Comparison of ENCODE assay signal across 12 cellular contexts in the genomic region with DNA sequence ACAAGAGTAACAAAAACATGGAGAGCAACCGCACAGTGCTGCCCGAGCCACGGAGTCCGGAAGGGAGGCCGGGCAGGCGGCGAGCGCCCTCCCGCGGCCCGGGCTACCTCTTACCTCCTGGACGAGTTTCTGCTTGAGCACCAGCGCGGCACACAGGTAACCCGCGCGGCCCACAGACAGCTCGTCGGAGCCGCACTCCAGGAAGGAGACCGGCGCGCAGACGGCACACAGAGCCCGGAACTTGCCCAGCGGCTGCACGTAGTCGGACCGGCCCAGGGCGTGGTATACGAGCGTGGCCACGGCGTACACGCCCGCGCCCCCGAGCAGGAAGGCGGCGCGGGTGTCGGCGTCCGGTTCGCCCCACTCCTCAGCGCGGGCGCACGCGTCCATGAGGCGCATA. TPM values are rescaled to one million over a fixed set of nuclear protein-coding genes. Genes with fewer than 3 reads are reported as not detected.
DNase-seq lines count a peak whose midpoint lies in the region; ATAC-seq and TF ChIP-seq lines count a peak whose summit lies in the region.
"Not testable (repeated sequence)": the region's sequence is repeated elsewhere in the genome, so short reads cannot be mapped to it uniquely, and the experiment has no call there.
"Had no signal": no experiment of that assay in that cellular context is flagged by ENCODE, and none has a peak within 500 bp of the region (broad histone marks: within the 10 kb centered on the region; RNA-seq: fewer than 3 reads in every experiment).

No MANE protein-coding gene starts in this region.

- not testable (repeated sequence) for H3K27ac ChIP-seq in HEK293 (ENCODE audit: extremely low read depth, low read depth, low read length); cardiac muscle cell; lung (ENCODE audit: low read depth in 1 of 2, low read length in 1 of 2); aorta (ENCODE audit: low read depth in 1 of 2, low read length in 2 of 2)

- H3K36me3 Mint-ChIP-seq in activated CD4-positive, alpha-beta T cell treated with anti-CD3 and anti-CD28 coated beads, Interleukin-2, amount 10 ng/mL, durations not matched to agents 24 days and 14 days (ENCODE audit: low read depth); chondrocyte (ENCODE audit: low read depth): not testable (repeated sequence)

- not testable (repeated sequence) for H3K4me1 Mint-ChIP-seq in activated CD4-positive, alpha-beta T cell treated with anti-CD3 and anti-CD28 coated beads, Interleukin-2, amount 10 ng/mL, durations not matched to agents 24 days and 14 days; chondrocyte (ENCODE audit: low read depth)

- CTCF ChIA-PET in HEK293 (lab: Yijun Ruan, JAX) = interaction anchor here (0.5 to 0.7 kb wide), 3 partner anchors 45 to 877 kb away, joined by 3 read pairs; no protein-coding TSS in a partner anchor

- not testable (repeated sequence) for H3K27ac Mint-ChIP-seq in activated CD4-positive, alpha-beta T cell treated with anti-CD3 and anti-CD28 coated beads, Interleukin-2, amount 10 ng/mL, durations not matched to agents 24 days and 14 days; chondrocyte (ENCODE audit: unreplicated experiment)

- H3K27me3 Mint-ChIP-seq in activated CD4-positive, alpha-beta T cell treated with anti-CD3 and anti-CD28 coated beads, Interleukin-2, amount 10 ng/mL, durations not matched to agents 24 days and 14 days; chondrocyte (ENCODE audit: low read depth): not testable (repeated sequence)

- not testable (repeated sequence) for H3K4me1 ChIP-seq in HEK293 (ENCODE audit: control insufficient read depth, insufficient read depth, low read length); cardiac muscle cell (ENCODE audit: low read depth); lung (ENCODE audit: control insufficient read depth in 2 of 2, insufficient read depth in 2 of 2, low read length in 2 of 2); aorta (ENCODE audit: control insufficient read depth in 1 of 2, insufficient read depth in 2 of 2, low read length in 2 of 2)

- intact Hi-C loops in activated CD4-positive, alpha-beta T cell treated with anti-CD3 and anti-CD28 coated beads, Interleukin-2, amount 10 ng/mL, durations not matched to agents 24 days and 14 days (cut with micrococcal nuclease); aorta (cut with DNase I): not testable (repeated sequence)

- POLR2A ChIA-PET in HEK293 (lab: Yijun Ruan, JAX) = not testable (repeated sequence)

- 2 to 26% methylated on average over 6 to 44 of the region's 51 CpGs for WGBS in lung, 2 donors
- 0 to 20% methylated on average over 28 to 44 of the region's 51 CpGs for WGBS in aorta, 2 donors

- H3K9me3 Mint-ChIP-seq in activated CD4-positive, alpha-beta T cell treated with anti-CD3 and anti-CD28 coated beads, Interleukin-2, amount 10 ng/mL, durations not matched to agents 24 days and 14 days = not testable (repeated sequence)
- peaks cover 15% of the 10 kb centered on the region for H3K9me3 Mint-ChIP-seq in chondrocyte (ENCODE audit: low read depth)

- peak overlapping the region; percentile 56 for H3K4me3 Mint-ChIP-seq in activated CD4-positive, alpha-beta T cell treated with anti-CD3 and anti-CD28 coated beads, Interleukin-2, amount 10 ng/mL, durations not matched to agents 24 days and 14 days
- peak overlapping the region; percentile 44 for H3K4me3 Mint-ChIP-seq in chondrocyte (ENCODE audit: unreplicated experiment)

- TF ChIP-seq CTCF in HEK293 (tag by site-specific recombination; IDR thresholded peaks at IDR 0.05); chondrocyte (IDR thresholded peaks at IDR 0.05); lung (IDR thresholded peaks at IDR 0.05; ENCODE audit: control extremely low read depth, extremely low read depth): not testable (repeated sequence)
- TF ChIP-seq CTCF in cardiac muscle cell (IDR thresholded peaks at IDR 0.05; ENCODE audit: low read depth, low read length) = peak; percentile 25

- DNase-seq in NOMO-1 treated with dmso at 0.1 percent for 144 hours (lab: John Stamatoyannopoulos, UW; ENCODE audit: unreplicated experiment) (peak; percentile 3), cardiac muscle cell (ENCODE audit: low read depth in 1 of 2, low spot score in 1 of 2) (peak in 1 of 2 donors; percentile 17), retina (peak; percentile 59), aorta (peak in 1 of 2 donors; percentile 39)
- not testable (repeated sequence) for DNase-seq in activated CD4-positive, alpha-beta T cell treated with anti-CD3 and anti-CD28 coated beads, Interleukin-2, amount 10 ng/mL, durations not matched to agents 24 days and 14 days; chondrocyte (ENCODE audit: low spot score); lung (ENCODE audit: low spot score)

- not testable (repeated sequence) for H3K36me3 ChIP-seq in HEK293 (ENCODE audit: control insufficient read depth in 2 of 2, insufficient read depth in 1 of 2, low read length in 2 of 2); cardiac muscle cell; lung (ENCODE audit: control insufficient read depth in 2 of 2, insufficient read depth in 2 of 2, low read length in 2 of 2); aorta (ENCODE audit: control insufficient read depth in 1 of 2, insufficient read depth in 2 of 2, low read length in 1 of 2)

- H3K9me3 ChIP-seq in HEK293 (ENCODE audit: control insufficient read depth, insufficient read depth, low read depth, low read length); cardiac muscle cell (ENCODE audit: low read depth); lung (ENCODE audit: control insufficient read depth in 2 of 2, insufficient read depth in 1 of 2, low read length in 1 of 2); aorta (ENCODE audit: control insufficient read depth, low read length): not testable (repeated sequence)

- H3K27me3 ChIP-seq in cardiac muscle cell = peaks cover 28% of the 10 kb centered on the region
- not testable (repeated sequence) for H3K27me3 ChIP-seq in lung (ENCODE audit: control insufficient read depth, insufficient read depth); aorta (ENCODE audit: control insufficient read depth in 1 of 2, insufficient read depth in 2 of 2, low read length in 1 of 2)

- H3K4me3 ChIP-seq in HEK293 (ENCODE audit: low read depth, low read length) (peak overlapping the region; percentile 14), cardiac muscle cell (peak overlapping the region; percentile 11), aorta (ENCODE audit: low read length in 2 of 2) (peak overlapping the region; percentile 38 to 47)
- H3K4me3 ChIP-seq in lung = not testable (repeated sequence)

- peak; percentile 73 for ATAC-seq in lung (ENCODE audit: insufficient read depth, low FRiP score)
- peak; percentile 68 for ATAC-seq in aorta (ENCODE audit: low FRiP score)

RNA-seq across cellular contexts. Expression of a gene that starts 22.8 kb away (rescaled TPM):
- total RNA-seq in activated CD4-positive, alpha-beta T cell treated with anti-CD3 and anti-CD28 coated beads, Interleukin-2, amount 10 ng/mL, durations not matched to agents 24 days and 14 days = not detected in 2 replicates
- total RNA-seq in chondrocyte (not detected in 3 replicates), cardiac muscle cell (not detected in 2 replicates), lung (not detected), aorta (not detected)
- polyA plus RNA-seq in cardiac muscle cell (not detected in 2 replicates), lung (under 1 TPM in 1 of 2 donors, not detected in 1; 0.02 TPM), aorta (not detected)
- total RNA-seq: activated naive CD4-positive, alpha-beta T cell treated with anti-CD3 and anti-CD28 coated beads, Interleukin-2, amount 50 U/mL, for 72 hours; gastroesophageal sphincter; lower leg skin; Right ventricle myocardium superior had no signal
